1 cellular context compared by ENCODE assay signal in genomic region chr4:2962099-2962455, GRCh38.
TF ChIP-seq lines count a peak whose summit lies in the region.

No MANE protein-coding gene starts in this region.

TF ChIP-seq in H1, 55 proteins besides CTCF, POLR2A, EP300 and RAD21 (continued from another document):
- TF ChIP-seq SIRT6 (IDR thresholded peaks at IDR 0.05; ENCODE audit: low read length) (no peak), SUZ12 (IDR thresholded peaks at IDR 0.05; ENCODE audit: low read length) (no peak), ATF3 (IDR thresholded peaks at IDR 0.05; ENCODE audit: insufficient read depth, low read depth, low read length) (no peak), TCF12 (IDR thresholded peaks at IDR 0.05; ENCODE audit: low read depth, low read length) (no peak), TBP (IDR thresholded peaks at IDR 0.05; ENCODE audit: low read depth, low read length) (no peak), SAP30 (IDR thresholded peaks at IDR 0.05; ENCODE audit: insufficient read depth, insufficient replicate concordance, low read length) (no peak), KDM4A (IDR thresholded peaks at IDR 0.05; ENCODE audit: low read depth, low read length, severe bottlenecking) (no peak)
